8 cellular contexts compared by ENCODE assay signal in genomic region chr3:126752303-126753190, GRCh38. TPM values are rescaled to one million over a fixed set of nuclear protein-coding genes. Genes with fewer than 3 reads are reported as not detected.
A peak's percentile ranks its signal among the peaks of the same experiment; 100 is the strongest.
DNase-seq lines count a peak whose midpoint lies in the region; ATAC-seq lines count a peak whose summit lies in the region.

No MANE protein-coding gene starts in this region.

- H3K27ac Mint-ChIP-seq in T-helper 17 cell, result no peak overlapping the region

- DNase-seq in COLO668 (lab: John Stamatoyannopoulos, UW; ENCODE audit: unreplicated experiment) (peak; percentile 53), NCI-H128 (lab: John Stamatoyannopoulos, UW; ENCODE audit: unreplicated experiment) (peak; percentile 76), T-helper 17 cell (peak in 1 of 3 donors; percentile 30), brain pericyte (ENCODE audit: low read depth, low spot score) (peak; percentile 18), iPS-NIHi7 (ENCODE audit: extremely low spot score) (peak; percentile 89)
- DNase-seq in stimulated activated CD4-positive, alpha-beta T cell treated with anti-CD3 and anti-CD28 coated beads, Interleukin-12 subunit alpha, Interleukin-12 subunit beta, amount 100 ng/mL, for 24 hours (ENCODE audit: low read depth in 2 of 2), result peak; percentile 13 to 32

- H3K27me3 Mint-ChIP-seq in T-helper 17 cell, result no peaks in the 10 kb centered on the region

- peaks cover 4% of the 10 kb centered on the region for H3K36me3 Mint-ChIP-seq in T-helper 17 cell (ENCODE audit: low read depth)

- ATAC-seq in GM21447 (IDR thresholded peaks at IDR 0.05; ENCODE audit: unreplicated experiment) (peak; percentile 55), T-helper 17 cell (peak; percentile 67), HG02938 (IDR thresholded peaks at IDR 0.05; ENCODE audit: unreplicated experiment) (no peak)

- no peaks in the 10 kb centered on the region for H3K9me3 ChIP-seq in T-helper 17 cell (ENCODE audit: control insufficient read depth, low read length, poor library complexity, severe bottlenecking)

- peaks cover 17% of the 10 kb centered on the region for H3K4me1 Mint-ChIP-seq in T-helper 17 cell

- no peak overlapping the region for H3K4me3 Mint-ChIP-seq in T-helper 17 cell

RNA-seq across cellular contexts. Expression of gene CHCHD6, which starts 48.5 kb away (rescaled TPM):
- 10 to 100 TPM; 10.5 to 14.9 TPM for total RNA-seq in T-helper 17 cell
